In the genomic region with DNA sequence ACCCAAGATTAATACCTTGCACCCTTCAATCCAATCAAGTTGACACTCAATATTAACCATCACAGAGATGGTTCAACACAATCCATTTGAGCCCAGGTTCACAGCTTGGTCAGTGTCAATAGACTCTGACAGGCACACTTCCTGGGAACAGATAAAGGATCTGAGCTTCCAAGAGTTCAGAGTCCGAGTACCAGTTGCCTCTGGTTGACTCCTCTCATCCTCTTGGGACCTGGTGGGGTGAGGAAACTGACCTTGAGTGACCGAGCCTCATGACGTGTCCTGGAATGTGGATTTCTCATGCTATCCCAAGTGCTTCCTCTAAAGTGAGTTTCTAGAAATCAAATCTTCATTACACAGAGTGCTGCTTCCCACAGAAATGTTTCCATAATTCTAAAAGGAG, we compare ENCODE assay signal across 1 cellular context.
TF ChIP-seq lines count a peak whose summit lies in the region.

No MANE protein-coding gene starts in this region.

TF ChIP-seq in H1, 55 proteins besides CTCF, POLR2A, EP300 and RAD21 (continued from another document):
- TF ChIP-seq KDM1A (IDR thresholded peaks at IDR 0.05; ENCODE audit: borderline replicate concordance, low read length) (no peak), EGR1 (IDR thresholded peaks at IDR 0.05; ENCODE audit: borderline replicate concordance, low read depth, low read length) (no peak), TBP (IDR thresholded peaks at IDR 0.05; ENCODE audit: low read depth, low read length) (no peak), SAP30 (IDR thresholded peaks at IDR 0.05; ENCODE audit: insufficient read depth, insufficient replicate concordance, low read length) (no peak), CEBPB (IDR thresholded peaks at IDR 0.05; ENCODE audit: low read depth, low read length) (no peak), JUN (IDR thresholded peaks at IDR 0.05; ENCODE audit: low read depth, low read length) (no peak), RXRA (IDR thresholded peaks at IDR 0.05; ENCODE audit: insufficient read depth, low read depth, low read length) (no peak), JUND (IDR thresholded peaks at IDR 0.05; ENCODE audit: low read length) (no peak), POU5F1 (IDR thresholded peaks at IDR 0.05; ENCODE audit: low read depth, low read length) (no peak), EZH2 (IDR thresholded peaks at IDR 0.05; ENCODE audit: low read depth, low read length, severe bottlenecking) (no peak), KDM4A (IDR thresholded peaks at IDR 0.05; ENCODE audit: low read depth, low read length, severe bottlenecking) (no peak), SP2 (IDR thresholded peaks at IDR 0.05; ENCODE audit: low read length) (no peak), POLR2AphosphoS5 (IDR thresholded peaks at IDR 0.05; ENCODE audit: low read depth, low read length) (no peak), SRF (IDR thresholded peaks at IDR 0.05; ENCODE audit: low read depth, low read length) (no peak), TEAD4 (IDR thresholded peaks at IDR 0.05; ENCODE audit: low read depth, low read length) (no peak), NANOG (IDR thresholded peaks at IDR 0.05; ENCODE audit: insufficient read depth, low read depth, low read length, poor library complexity, severe bottlenecking) (no peak)
- TF ChIP-seq, protein P1, sequence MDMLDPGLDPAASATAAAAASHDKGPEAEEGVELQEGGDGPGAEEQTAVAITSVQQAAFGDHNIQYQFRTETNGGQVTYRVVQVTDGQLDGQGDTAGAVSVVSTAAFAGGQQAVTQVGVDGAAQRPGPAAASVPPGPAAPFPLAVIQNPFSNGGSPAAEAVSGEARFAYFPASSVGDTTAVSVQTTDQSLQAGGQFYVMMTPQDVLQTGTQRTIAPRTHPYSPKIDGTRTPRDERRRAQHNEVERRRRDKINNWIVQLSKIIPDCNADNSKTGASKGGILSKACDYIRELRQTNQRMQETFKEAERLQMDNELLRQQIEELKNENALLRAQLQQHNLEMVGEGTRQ (IDR thresholded peaks at IDR 0.05; ENCODE audit: low read length): no peak
